ENCODE assay signal across 13 cellular contexts in the genomic region with DNA sequence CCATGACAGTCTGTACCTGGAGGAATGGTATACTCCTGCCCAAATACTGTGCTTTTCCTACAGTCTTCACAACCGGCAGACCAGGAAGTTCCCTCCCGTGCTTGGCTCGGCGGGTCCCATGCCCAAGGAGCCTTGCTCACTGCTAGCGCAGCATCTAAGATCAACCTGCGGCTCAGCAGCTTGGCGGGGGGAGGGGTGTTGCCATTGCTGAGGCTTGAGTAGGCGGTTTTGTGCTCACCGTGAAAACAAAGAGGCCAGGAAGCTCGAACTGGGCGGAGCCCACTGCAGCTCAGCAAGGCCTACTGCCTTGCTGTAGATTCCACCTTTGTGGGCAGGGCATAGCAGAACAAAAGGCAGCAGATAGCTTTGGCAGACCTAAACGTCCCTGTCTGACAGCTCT.
DNase-seq lines count a peak whose midpoint lies in the region; ATAC-seq and TF ChIP-seq lines count a peak whose summit lies in the region.
"Had no signal": no experiment of that assay in that cellular context is flagged by ENCODE, and none has a peak within 500 bp of the region (broad histone marks: within the 10 kb centered on the region; RNA-seq: fewer than 3 reads in every experiment).

No MANE protein-coding gene starts in this region.

- H3K36me3 ChIP-seq in H7 (replicated peaks; ENCODE audit: control insufficient read depth, insufficient read depth, low read length), result no peaks in the 10 kb centered on the region
- H3K36me3 ChIP-seq: transverse colon had no signal

- H3K27me3 ChIP-seq in H7 (ENCODE audit: control insufficient read depth, insufficient read depth, low read length), result no peaks in the 10 kb centered on the region
- H3K27me3 ChIP-seq: transverse colon had no signal

- ATAC-seq in activated CD8-positive, alpha-beta T cell treated with anti-CD3 and anti-CD28 coated beads for 36 hours, result peak; percentile 87
- ATAC-seq in activated naive CD8-positive, alpha-beta T cell treated with anti-CD3 and anti-CD28 coated beads, Interleukin-2, amount 10 ng/mL, durations not matched to agents 7 days and 5 days (ENCODE audit: low read depth), result peak; percentile 82
- ATAC-seq: left ventricle myocardium superior, PC-3, psoas muscle had no signal

- H3K9me3 Mint-ChIP-seq in activated CD8-positive, alpha-beta T cell treated with anti-CD3 and anti-CD28 coated beads for 36 hours, result peaks cover 8% of the 10 kb centered on the region
- H3K9me3 Mint-ChIP-seq in activated naive CD8-positive, alpha-beta T cell treated with anti-CD3 and anti-CD28 coated beads, Interleukin-2, amount 10 ng/mL, durations not matched to agents 7 days and 5 days, result peaks cover 4% of the 10 kb centered on the region
- H3K9me3 Mint-ChIP-seq in mesothelial cell of epicardium, result peaks cover 33% of the 10 kb centered on the region

- H3K27ac Mint-ChIP-seq in activated CD8-positive, alpha-beta T cell treated with anti-CD3 and anti-CD28 coated beads for 36 hours, result peak overlapping the region; percentile 30
- H3K27ac Mint-ChIP-seq in activated naive CD8-positive, alpha-beta T cell treated with anti-CD3 and anti-CD28 coated beads, Interleukin-2, amount 10 ng/mL, durations not matched to agents 7 days and 5 days, result no peak overlapping the region
- H3K27ac Mint-ChIP-seq in mesothelial cell of epicardium, result no peak overlapping the region
- H3K27ac Mint-ChIP-seq: B cell had no signal

- no peak overlapping the region for H3K4me3 ChIP-seq in H7 (ENCODE audit: insufficient read depth, low read depth, low read length)
- H3K4me3 ChIP-seq: psoas muscle, transverse colon had no signal

- POLR2A ChIA-PET in activated CD8-positive, alpha-beta T cell treated with anti-CD3 and anti-CD28 coated beads for 36 hours (lab: Charles Lee), result interaction anchor here (0.6 kb wide), 1 partner anchor 209 kb away, joined by 3 read pairs; no protein-coding TSS in a partner anchor
- POLR2A ChIA-PET in activated naive CD8-positive, alpha-beta T cell treated with anti-CD3 and anti-CD28 coated beads, Interleukin-2, amount 10 ng/mL, durations not matched to agents 7 days and 5 days (lab: Charles Lee), result interaction anchor here (0.6 kb wide), 1 partner anchor 100 kb away, joined by 4 read pairs; no protein-coding TSS in a partner anchor

- DNase-seq in H7, result peak; percentile 11
- DNase-seq in activated CD8-positive, alpha-beta T cell treated with anti-CD3 and anti-CD28 coated beads for 36 hours, result peak; percentile 84
- DNase-seq in activated naive CD8-positive, alpha-beta T cell treated with anti-CD3 and anti-CD28 coated beads, Interleukin-2, amount 10 ng/mL, durations not matched to agents 7 days and 5 days, result peak; percentile 51
- DNase-seq in stimulated activated CD4-positive, alpha-beta T cell treated with anti-CD3 and anti-CD28 coated beads, Interleukin-4, amount 100 ng/mL, for 1 hour, result peak; percentile 57
- no peak for DNase-seq in mesothelial cell of epicardium (ENCODE audit: low spot score in 2 of 2, unreplicated experiment in 2 of 2)
- no peak for DNase-seq in LoVo (ENCODE audit: low spot score)
- DNase-seq in head of caudate nucleus, result no peak
- no peak for DNase-seq in cardiac septum (ENCODE audit: low spot score)
- DNase-seq: left ventricle myocardium superior, PC-3, psoas muscle, transverse colon had no signal

- H3K36me3 Mint-ChIP-seq in activated CD8-positive, alpha-beta T cell treated with anti-CD3 and anti-CD28 coated beads for 36 hours (ENCODE audit: low read depth), result peaks cover 2% of the 10 kb centered on the region
- peaks cover 3% of the 10 kb centered on the region for H3K36me3 Mint-ChIP-seq in activated naive CD8-positive, alpha-beta T cell treated with anti-CD3 and anti-CD28 coated beads, Interleukin-2, amount 10 ng/mL, durations not matched to agents 7 days and 5 days
- no peaks in the 10 kb centered on the region for H3K36me3 Mint-ChIP-seq in mesothelial cell of epicardium

- H3K4me3 Mint-ChIP-seq in activated CD8-positive, alpha-beta T cell treated with anti-CD3 and anti-CD28 coated beads for 36 hours, result no peak overlapping the region
- no peak overlapping the region for H3K4me3 Mint-ChIP-seq in activated naive CD8-positive, alpha-beta T cell treated with anti-CD3 and anti-CD28 coated beads, Interleukin-2, amount 10 ng/mL, durations not matched to agents 7 days and 5 days
- no peak overlapping the region for H3K4me3 Mint-ChIP-seq in mesothelial cell of epicardium
- H3K4me3 Mint-ChIP-seq: B cell had no signal

- CTCF ChIA-PET in activated CD8-positive, alpha-beta T cell treated with anti-CD3 and anti-CD28 coated beads for 36 hours (lab: Charles Lee), result interaction anchor here (1.1 to 1.5 kb wide), 2 partner anchors 14 to 90 kb away, joined by 4 read pairs; no protein-coding TSS in a partner anchor

- intact Hi-C loops in activated CD8-positive, alpha-beta T cell treated with anti-CD3 and anti-CD28 coated beads for 36 hours (cut with micrococcal nuclease), result no loop called here
- intact Hi-C loops in head of caudate nucleus (cut with DNase I), result no loop called here
- intact Hi-C loops in cardiac septum (cut with DNase I), result no loop called here

- peaks cover 19% of the 10 kb centered on the region for H3K4me1 Mint-ChIP-seq in activated CD8-positive, alpha-beta T cell treated with anti-CD3 and anti-CD28 coated beads for 36 hours (ENCODE audit: low read depth)
- H3K4me1 Mint-ChIP-seq in activated naive CD8-positive, alpha-beta T cell treated with anti-CD3 and anti-CD28 coated beads, Interleukin-2, amount 10 ng/mL, durations not matched to agents 7 days and 5 days, result peaks cover 5% of the 10 kb centered on the region
- H3K4me1 Mint-ChIP-seq in mesothelial cell of epicardium, result no peaks in the 10 kb centered on the region
- H3K4me1 Mint-ChIP-seq: B cell had no signal

- H3K27me3 Mint-ChIP-seq in activated CD8-positive, alpha-beta T cell treated with anti-CD3 and anti-CD28 coated beads for 36 hours, result peaks cover 2% of the 10 kb centered on the region
- peaks cover 6% of the 10 kb centered on the region for H3K27me3 Mint-ChIP-seq in activated naive CD8-positive, alpha-beta T cell treated with anti-CD3 and anti-CD28 coated beads, Interleukin-2, amount 10 ng/mL, durations not matched to agents 7 days and 5 days
- peaks cover 8% of the 10 kb centered on the region for H3K27me3 Mint-ChIP-seq in mesothelial cell of epicardium (ENCODE audit: low read depth)

- no peak for TF ChIP-seq CTCF in activated CD8-positive, alpha-beta T cell treated with anti-CD3 and anti-CD28 coated beads for 36 hours (IDR thresholded peaks at IDR 0.05)
- TF ChIP-seq CTCF in mesothelial cell of epicardium (IDR thresholded peaks at IDR 0.05; ENCODE audit: unreplicated experiment), result no peak

Comparison
In these comparisons a context has a peak if more than half of its experiments do, and no peak if none do; other contexts are left out.
1. DNase-seq: peak in H7 (single experiment), activated CD8-positive, alpha-beta T cell treated with anti-CD3 and anti-CD28 coated beads for 36 hours (single experiment), activated naive CD8-positive, alpha-beta T cell treated with anti-CD3 and anti-CD28 coated beads, Interleukin-2, amount 10 ng/mL, durations not matched to agents 7 days and 5 days (single experiment) and stimulated activated CD4-positive, alpha-beta T cell treated with anti-CD3 and anti-CD28 coated beads, Interleukin-4, amount 100 ng/mL, for 1 hour (single experiment); none in mesothelial cell of epicardium (0 of 2), LoVo (single experiment), head of caudate nucleus (0 of 42) and cardiac septum (single experiment).